1 cellular context compared by ENCODE assay signal in genomic region chr15:30904812-30905211, GRCh38.
TF ChIP-seq lines count a peak whose summit lies in the region.

No MANE protein-coding gene starts in this region.

TF ChIP-seq in GM23338, 12 proteins besides CTCF, POLR2A, EP300 and RAD21 (continued from another document):
- no peak for TF ChIP-seq REST (IDR thresholded peaks at IDR 0.05; ENCODE audit: unreplicated experiment)
- TF ChIP-seq POLR2AphosphoS5 (IDR thresholded peaks at IDR 0.05; ENCODE audit: low read depth): no peak
- TF ChIP-seq CREB1 (CRISPR knock-in tag; IDR thresholded peaks at IDR 0.05; ENCODE audit: low read depth): no peak
- TF ChIP-seq ZNF462 (CRISPR knock-in tag; IDR thresholded peaks at IDR 0.05): no peak
- TF ChIP-seq NANOG (IDR thresholded peaks at IDR 0.05; ENCODE audit: borderline replicate concordance): no peak
- no peak for TF ChIP-seq EZH2phosphoT487 (IDR thresholded peaks at IDR 0.05; ENCODE audit: unreplicated experiment)
- TF ChIP-seq ZNF114 (CRISPR knock-in tag; IDR thresholded peaks at IDR 0.05): no peak
- no peak for TF ChIP-seq ZNF331 (CRISPR knock-in tag; IDR thresholded peaks at IDR 0.05; ENCODE audit: low read depth)
